In the genomic region with DNA sequence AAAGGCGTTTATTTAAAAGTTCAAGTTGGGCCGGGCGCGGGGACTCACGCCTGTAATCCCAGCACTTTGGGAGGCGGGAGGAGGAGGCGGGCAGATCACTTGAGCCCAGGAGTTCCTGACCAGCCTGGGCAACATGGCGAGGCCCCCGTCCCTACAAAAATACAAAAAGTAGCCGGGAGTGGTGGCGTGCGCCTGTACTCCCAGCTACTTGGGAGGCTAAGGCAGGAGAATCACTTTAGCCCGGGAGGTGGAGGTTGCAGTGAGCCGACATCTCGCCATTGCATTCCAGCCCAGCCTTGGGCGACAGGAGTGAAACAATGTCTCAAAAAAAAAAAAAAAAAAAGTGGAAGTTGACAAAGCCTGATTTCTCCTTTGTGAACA, we compare ENCODE assay signal across 8 cellular contexts. TPM values are rescaled to one million over a fixed set of nuclear protein-coding genes. Genes with fewer than 3 reads are reported as not detected.
DNase-seq lines count a peak whose midpoint lies in the region; ATAC-seq, FAIRE-seq and TF ChIP-seq lines count a peak whose summit lies in the region.

No MANE protein-coding gene starts in this region.

- peak overlapping the region; percentile 99 for H3K18ac ChIP-seq in neuronal stem cell (ENCODE audit: low read length)

- H3K9ac ChIP-seq in OCI-LY3 (ENCODE audit: low read length): peak overlapping the region; percentile 90
- H3K9ac ChIP-seq in endothelial cell of umbilical vein (replicated peaks; ENCODE audit: extremely low read depth, insufficient read depth, low read length): peak overlapping the region; percentile 71
- peak overlapping the region; percentile 96 for H3K9ac ChIP-seq in neuronal stem cell (ENCODE audit: low read depth, low read length, poor library complexity)

- H3K9me1 ChIP-seq in endothelial cell of umbilical vein (replicated peaks; ENCODE audit: control insufficient read depth, extremely low read depth, insufficient read depth, low read length): no peaks in the 10 kb centered on the region

- intact Hi-C loops in endothelial cell of umbilical vein (cut with micrococcal nuclease): no loop called here

- dilution Hi-C loops in endothelial cell of umbilical vein (cut with MboI; ENCODE audit: extremely low pct_ligation_motif_present, low sequenced_read_pairs): no loop called here

- H4K91ac ChIP-seq in neuronal stem cell (ENCODE audit: low read depth, low read length, poor library complexity): peak overlapping the region; percentile 53

- ATAC-seq in GM21390 (IDR thresholded peaks at IDR 0.05; ENCODE audit: unreplicated experiment) (peak; percentile 16), HG02938 (IDR thresholded peaks at IDR 0.05; ENCODE audit: unreplicated experiment) (no peak)

- peak overlapping the region; percentile 97 for H3K23ac ChIP-seq in neuronal stem cell (ENCODE audit: low read depth, low read length, poor library complexity)

- no CpG with 5 or more reads among the region's 16 CpGs for WGBS in neuronal stem cell (ENCODE audit: extremely low coverage in 2 of 2, insufficient read length in 2 of 2, insufficient replicate concordance in 1 of 2), 2 donors

- peaks cover 12% of the 10 kb centered on the region for H3K36me3 ChIP-seq in OCI-LY3 (replicated peaks; ENCODE audit: low read depth, low read length)
- peaks cover 0 to 2% of the 10 kb centered on the region in 2 experiments for H3K36me3 ChIP-seq in endothelial cell of umbilical vein (ENCODE audit: control insufficient read depth in 2 of 2, extremely low read depth in 1 of 2, insufficient read depth in 2 of 2, low read length in 2 of 2)
- peaks cover 2 to 16% of the 10 kb centered on the region in 2 donors for H3K36me3 ChIP-seq in neuronal stem cell (replicated peaks in 1 of 2; ENCODE audit: control insufficient read depth in 2 of 2, insufficient read depth in 2 of 2, low read length in 2 of 2)

- H3K27ac ChIP-seq in OCI-LY3 (ENCODE audit: low read length) (peak overlapping the region; percentile 51; the same call in 1 of the 2 replicates), endothelial cell of umbilical vein (ENCODE audit: insufficient read depth, low read depth, low read length) (no peak overlapping the region), neuronal stem cell (replicated peaks; ENCODE audit: low read length) (no peak overlapping the region)

- peak overlapping the region; percentile 99 for H4K8ac ChIP-seq in neuronal stem cell (ENCODE audit: low read depth, low read length)

- H2BK12ac ChIP-seq in neuronal stem cell (ENCODE audit: low read length): no peak overlapping the region

- no peak overlapping the region for H2BK5ac ChIP-seq in neuronal stem cell (ENCODE audit: low read length)

- CTCF ChIA-PET in endothelial cell of umbilical vein (lab: Charles Lee): no interaction called here

- H3K4me2 ChIP-seq in OCI-LY3 (ENCODE audit: low read length) (peak overlapping the region; percentile 100), endothelial cell of umbilical vein (ENCODE audit: insufficient read depth, low read length) (peak overlapping the region; percentile 26), neuronal stem cell (ENCODE audit: insufficient read depth, low read length, poor library complexity, severe bottlenecking) (peak overlapping the region; percentile 73)

- H4K20me1 ChIP-seq in OCI-LY3 (ENCODE audit: insufficient read depth, low read length) (no peaks in the 10 kb centered on the region), endothelial cell of umbilical vein (replicated peaks; ENCODE audit: control insufficient read depth, extremely low read depth, insufficient read depth, low read length) (peaks cover 2% of the 10 kb centered on the region)

- no peak overlapping the region for H2AK5ac ChIP-seq in neuronal stem cell (ENCODE audit: low read depth, low read length)

- peaks cover 11% of the 10 kb centered on the region for H3K4me1 ChIP-seq in OCI-LY3 (ENCODE audit: low read length)
- H3K4me1 ChIP-seq in endothelial cell of umbilical vein (ENCODE audit: control insufficient read depth, extremely low read depth, insufficient read depth, low read length): peaks cover 9% of the 10 kb centered on the region
- peaks cover 0 to 4% of the 10 kb centered on the region in 2 donors for H3K4me1 ChIP-seq in neuronal stem cell (ENCODE audit: control insufficient read depth in 2 of 2, insufficient read depth in 1 of 2, low read depth in 1 of 2, low read length in 2 of 2)

- no peak for TF ChIP-seq POLR2A in endothelial cell of umbilical vein (IDR thresholded peaks at IDR 0.05; ENCODE audit: low read depth, low read length)

- POLR2A ChIA-PET in endothelial cell of umbilical vein (lab: Charles Lee): interaction anchor here (0.6 to 0.7 kb wide), 2 partner anchors 10 to 230 kb away, joined by 3 to 16 read pairs; no protein-coding TSS in a partner anchor

- no TSS peak for BruUV-seq in endothelial cell of umbilical vein (replicated peaks; lab: Mats Ljungman, UMichigan)

- H2BK120ac ChIP-seq in neuronal stem cell (ENCODE audit: low read depth, low read length): no peak overlapping the region

- no peak overlapping the region for H2AFZ ChIP-seq in OCI-LY3 (ENCODE audit: low read depth, low read length)
- peak overlapping the region; percentile 45 for H2AFZ ChIP-seq in endothelial cell of umbilical vein (ENCODE audit: low read depth, low read length)
- H2AFZ ChIP-seq in neuronal stem cell (ENCODE audit: low read length): peak overlapping the region; percentile 93

- H3K79me2 ChIP-seq in OCI-LY3 (ENCODE audit: low read length) (peaks cover 61% of the 10 kb centered on the region), endothelial cell of umbilical vein (ENCODE audit: control insufficient read depth, insufficient read depth, low read length) (peaks cover 33% of the 10 kb centered on the region)

- H3K14ac ChIP-seq in neuronal stem cell (ENCODE audit: low read length): peak overlapping the region; percentile 94

- peak; percentile 4 for FAIRE-seq in endothelial cell of umbilical vein (lab: Jason Lieb, UNC)

- H3K9me3 ChIP-seq in OCI-LY3 (ENCODE audit: insufficient read depth, low read length) (no peaks in the 10 kb centered on the region), endothelial cell of umbilical vein (replicated peaks; ENCODE audit: control insufficient read depth, insufficient read depth, low read length) (no peaks in the 10 kb centered on the region), neuronal stem cell (replicated peaks in 1 of 2; ENCODE audit: control insufficient read depth in 2 of 2, insufficient read depth in 1 of 2, low read depth in 1 of 2, low read length in 2 of 2) (no peaks in the 10 kb centered on the region)

- H3K4ac ChIP-seq in neuronal stem cell (ENCODE audit: low read length): peak overlapping the region; percentile 97

- H3K79me1 ChIP-seq in neuronal stem cell (ENCODE audit: low read depth, low read length): peaks cover 6% of the 10 kb centered on the region

- no peaks in the 10 kb centered on the region for H3K27me3 ChIP-seq in OCI-LY3 (ENCODE audit: low read depth, low read length)
- no peaks in the 10 kb centered on the region for H3K27me3 ChIP-seq in endothelial cell of umbilical vein (ENCODE audit: control insufficient read depth in 2 of 2, insufficient read depth in 2 of 2, low read length in 2 of 2)
- H3K27me3 ChIP-seq in neuronal stem cell (ENCODE audit: control insufficient read depth in 3 of 3, insufficient read depth in 3 of 3, low read depth in 1 of 3, low read length in 3 of 3): peaks cover 0 to 3% (median 0%) of the 10 kb centered on the region in 3 experiments

- no peak for TF ChIP-seq CTCF in OCI-LY3 (IDR thresholded peaks at IDR 0.05; ENCODE audit: low read depth, low read length)
- TF ChIP-seq CTCF in endothelial cell of umbilical vein (IDR thresholded peaks at IDR 0.05; ENCODE audit: extremely low read depth in 1 of 2, insufficient read depth in 1 of 2, low read depth in 1 of 2, low read length in 2 of 2): no peak

- DNase-seq in endothelial cell of umbilical vein (ENCODE audit: low read depth, low spot score): no peak
- no peak for DNase-seq in neuronal stem cell (ENCODE audit: low spot score)
- no peak for DNase-seq in retina
- DNase-seq in iPS-NIHi11 (ENCODE audit: low spot score): no peak
- DNase-seq in stimulated activated CD4-positive, alpha-beta T cell treated with anti-CD3 and anti-CD28 coated beads, Interleukin-15, amount 100 ng/mL, for 24 hours: no peak

- H3K4me3 ChIP-seq in OCI-LY3 (ENCODE audit: low read length) (peak overlapping the region; percentile 94), endothelial cell of umbilical vein (replicated peaks in 1 of 3; ENCODE audit: insufficient read depth in 1 of 3, low read depth in 1 of 3, low read length in 3 of 3) (peak overlapping the region; percentile 38 to 87 (median 69)), neuronal stem cell (ENCODE audit: low read length in 2 of 2) (peak overlapping the region; percentile 56 to 86)

- no peak overlapping the region for H2BK15ac ChIP-seq in neuronal stem cell (ENCODE audit: low read length)

RNA-seq across cellular contexts. Expression of a gene that starts 0.8 kb away (rescaled TPM):
- total RNA-seq in endothelial cell of umbilical vein: 44.6 and 46.6 TPM in 2 replicates
- polyA plus RNA-seq in endothelial cell of umbilical vein: 83.1 and 96.9 TPM in 2 replicates
- polyA plus RNA-seq in endothelial cell of umbilical vein (2011; cell fraction: cytosol; rRNA removed): 70.8 and 74.0 TPM in 2 replicates
- 28.3 and 30.6 TPM in 2 replicates for polyA plus RNA-seq in endothelial cell of umbilical vein (2011; cell fraction: nucleus; rRNA removed)
- polyA plus RNA-seq in endothelial cell of umbilical vein (2012): 70.0 and 70.7 TPM in 2 replicates
- 33.3 and 35.8 TPM in 2 replicates for polyA minus RNA-seq in endothelial cell of umbilical vein
- polyA minus RNA-seq in endothelial cell of umbilical vein (2011; cell fraction: cytosol; rRNA and poly(A)+ RNA removed): 57.6 TPM
- 14.7 and 16.0 TPM in 2 replicates for polyA minus RNA-seq in endothelial cell of umbilical vein (2011; cell fraction: nucleus; rRNA and poly(A)+ RNA removed)
- 58.3 TPM for polyA plus RNA-seq in neuronal stem cell (2013, experiment 1 of 2)
- 60.4 TPM for polyA plus RNA-seq in neuronal stem cell (2013, experiment 2 of 2)

RNA-seq across cellular contexts. Expression of a gene that starts 12.6 kb away (rescaled TPM):
- 16.3 and 16.6 TPM in 2 replicates for total RNA-seq in endothelial cell of umbilical vein
- polyA plus RNA-seq in endothelial cell of umbilical vein: 23.2 and 24.9 TPM in 2 replicates
- polyA plus RNA-seq in endothelial cell of umbilical vein (2011; cell fraction: cytosol; rRNA removed): 20.0 and 21.7 TPM in 2 replicates
- polyA plus RNA-seq in endothelial cell of umbilical vein (2011; cell fraction: nucleus; rRNA removed): 15.0 and 16.0 TPM in 2 replicates
- 18.9 and 21.3 TPM in 2 replicates for polyA plus RNA-seq in endothelial cell of umbilical vein (2012)
- 33.7 and 41.8 TPM in 2 replicates for polyA minus RNA-seq in endothelial cell of umbilical vein
- polyA minus RNA-seq in endothelial cell of umbilical vein (2011; cell fraction: cytosol; rRNA and poly(A)+ RNA removed): 19.6 TPM
- 6.8 and 9.0 TPM in 2 replicates for polyA minus RNA-seq in endothelial cell of umbilical vein (2011; cell fraction: nucleus; rRNA and poly(A)+ RNA removed)
- polyA plus RNA-seq in neuronal stem cell (2013, experiment 1 of 2): 7.3 TPM
- polyA plus RNA-seq in neuronal stem cell (2013, experiment 2 of 2): 6.9 TPM

RNA-seq across cellular contexts. Expression of a gene that starts 12.7 kb away (rescaled TPM):
- 91.8 and 99.7 TPM in 2 replicates for total RNA-seq in endothelial cell of umbilical vein
- 149 and 169 TPM in 2 replicates for polyA plus RNA-seq in endothelial cell of umbilical vein
- polyA plus RNA-seq in endothelial cell of umbilical vein (2011; cell fraction: cytosol; rRNA removed): 199 and 224 TPM in 2 replicates
- polyA plus RNA-seq in endothelial cell of umbilical vein (2011; cell fraction: nucleus; rRNA removed): 146 and 290 TPM in 2 replicates
- 96.0 and 97.4 TPM in 2 replicates for polyA plus RNA-seq in endothelial cell of umbilical vein (2012)
- polyA minus RNA-seq in endothelial cell of umbilical vein: 73.0 and 94.6 TPM in 2 replicates
- 83.6 TPM for polyA minus RNA-seq in endothelial cell of umbilical vein (2011; cell fraction: cytosol; rRNA and poly(A)+ RNA removed)
- 27.6 and 40.7 TPM in 2 replicates for polyA minus RNA-seq in endothelial cell of umbilical vein (2011; cell fraction: nucleus; rRNA and poly(A)+ RNA removed)
- 103 TPM for polyA plus RNA-seq in neuronal stem cell (2013, experiment 1 of 2)
- 96.2 TPM for polyA plus RNA-seq in neuronal stem cell (2013, experiment 2 of 2)

RNA-seq across cellular contexts. Expression of a gene that starts 13.2 kb away (rescaled TPM):
- total RNA-seq in endothelial cell of umbilical vein: 113 and 120 TPM in 2 replicates
- polyA plus RNA-seq in endothelial cell of umbilical vein: 58.9 and 66.3 TPM in 2 replicates
- polyA plus RNA-seq in endothelial cell of umbilical vein (2011; cell fraction: cytosol; rRNA removed): 52.2 and 55.2 TPM in 2 replicates
- 216 and 240 TPM in 2 replicates for polyA plus RNA-seq in endothelial cell of umbilical vein (2011; cell fraction: nucleus; rRNA removed)
- 43.3 and 54.4 TPM in 2 replicates for polyA plus RNA-seq in endothelial cell of umbilical vein (2012)
- 176 and 197 TPM in 2 replicates for polyA minus RNA-seq in endothelial cell of umbilical vein
- 103 TPM for polyA minus RNA-seq in endothelial cell of umbilical vein (2011; cell fraction: cytosol; rRNA and poly(A)+ RNA removed)
- polyA minus RNA-seq in endothelial cell of umbilical vein (2011; cell fraction: nucleus; rRNA and poly(A)+ RNA removed): 155 and 226 TPM in 2 replicates
- polyA plus RNA-seq in neuronal stem cell (2013, experiment 1 of 2): 111 TPM
- 123 TPM for polyA plus RNA-seq in neuronal stem cell (2013, experiment 2 of 2)

RNA-seq across cellular contexts. Expression of a gene that starts 20.3 kb away (rescaled TPM):
- total RNA-seq in endothelial cell of umbilical vein: not detected in 2 replicates
- polyA plus RNA-seq in endothelial cell of umbilical vein: not detected in 2 replicates
- 0.05 TPM in 1 of 2 replicates, not detected in the other for polyA plus RNA-seq in endothelial cell of umbilical vein (2011; cell fraction: cytosol; rRNA removed)
- 0.20 and 0.42 TPM in 2 replicates for polyA plus RNA-seq in endothelial cell of umbilical vein (2011; cell fraction: nucleus; rRNA removed)
- polyA plus RNA-seq in endothelial cell of umbilical vein (2012): not detected in 2 replicates
- polyA minus RNA-seq in endothelial cell of umbilical vein: not detected in 2 replicates
- not detected for polyA minus RNA-seq in endothelial cell of umbilical vein (2011; cell fraction: cytosol; rRNA and poly(A)+ RNA removed)
- 0.29 TPM in 1 of 2 replicates, not detected in the other for polyA minus RNA-seq in endothelial cell of umbilical vein (2011; cell fraction: nucleus; rRNA and poly(A)+ RNA removed)
- not detected for polyA plus RNA-seq in neuronal stem cell (2013, experiment 1 of 2)
- not detected for polyA plus RNA-seq in neuronal stem cell (2013, experiment 2 of 2)

Comparison
In these comparisons a context has a peak if more than half of its experiments do, and no peak if none do; other contexts are left out.
1. H3K4me2 ChIP-seq: peak in every context shown above with its lines; median percentile 100 in OCI-LY3; 73 in neuronal stem cell; 26 in endothelial cell of umbilical vein.